Comparison of ENCODE assay signal across 20 cellular contexts in the genomic region with DNA sequence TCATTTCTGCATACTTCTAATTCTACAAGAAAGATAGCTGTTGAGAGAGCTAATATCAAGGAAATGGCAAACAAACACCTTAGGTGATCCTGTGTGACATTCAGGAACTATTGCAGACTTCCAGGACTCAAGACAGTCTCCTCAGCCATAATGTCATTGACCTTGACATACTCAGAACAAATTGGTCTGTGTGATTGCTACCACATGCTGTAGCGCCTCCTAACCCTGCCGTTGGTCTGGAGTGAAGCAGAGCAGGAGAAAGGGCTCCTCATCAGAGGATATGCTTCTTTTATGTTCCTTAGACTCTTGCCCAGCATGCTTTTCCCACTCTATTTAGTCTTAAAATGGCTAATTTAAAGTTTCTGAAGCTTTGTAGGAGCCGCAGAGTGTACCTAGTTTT.
DNase-seq lines count a peak whose midpoint lies in the region; ATAC-seq, FAIRE-seq and TF ChIP-seq lines count a peak whose summit lies in the region.
"Had no signal": no experiment of that assay in that cellular context is flagged by ENCODE, and none has a peak within 500 bp of the region (broad histone marks: within the 10 kb centered on the region; RNA-seq: fewer than 3 reads in every experiment).

No MANE protein-coding gene starts in this region.

- peaks cover 0 to 83% (median 27%) of the 10 kb centered on the region in 4 donors for H3K4me1 ChIP-seq in tibial artery

- no peak overlapping the region for H3K4me3 ChIP-seq in tibial artery
- H3K4me3 ChIP-seq: BLaER1, vagina had no signal

- no peak for ATAC-seq in HG03108 (IDR thresholded peaks at IDR 0.05; ENCODE audit: unreplicated experiment)
- ATAC-seq: naive thymus-derived CD8-positive, alpha-beta T cell; Right ventricle myocardium inferior; stimulated activated naive B cell treated with anti-CD40 and anti-IgM and Interleukin-4, amounts not matched to agents 10 μg/mL and 1 μg/mL and 100 μg/mL, for 72 hours had no signal

- H3K36me3 ChIP-seq in tibial artery: no peaks in the 10 kb centered on the region
- H3K36me3 ChIP-seq: BLaER1, vagina had no signal

- FAIRE-seq in HTR-8/SVneo (lab: Jason Lieb, UNC): peak; percentile 23
- FAIRE-seq: GM12892, keratinocyte had no signal

- intact Hi-C loops in tibial artery (cut with DNase I; ENCODE audit: low total_unique reads): loop anchor here (10.0 kb wide), 1 partner anchor 49 kb away; no protein-coding TSS in a partner anchor

- no peaks in the 10 kb centered on the region for H3K27me3 ChIP-seq in tibial artery
- H3K27me3 ChIP-seq: BLaER1, vagina had no signal

- no peak for TF ChIP-seq CTCF in tibial artery (IDR thresholded peaks at IDR 0.05)

- no peaks in the 10 kb centered on the region for H3K9me3 ChIP-seq in tibial artery
- H3K9me3 ChIP-seq: BLaER1, vagina had no signal

- DNase-seq in HTR-8/SVneo (ENCODE audit: insufficient read length, low spot score) (no peak), RPMI7951 (ENCODE audit: low read depth) (peak; percentile 51), left kidney (ENCODE audit: low read depth, low spot score) (peak; percentile 45), tibial artery (no peak), pons (ENCODE audit: low spot score) (no peak), NCI-H187 (lab: John Stamatoyannopoulos, UW) (no peak)
- DNase-seq: activated CD4-positive, alpha-beta memory T cell treated with anti-CD3 and anti-CD28 coated beads, Interleukin-2, amount 10 ng/mL, durations not matched to agents 7 days and 5 days; activated CD8-positive, alpha-beta memory T cell treated with anti-CD3 and anti-CD28 coated beads, Interleukin-2, amount 50 U/mL, for 4 hours; activated naive CD4-positive, alpha-beta T cell treated with anti-CD3 and anti-CD28 coated beads for 36 hours; central memory CD4-positive, alpha-beta T cell; naive thymus-derived CD8-positive, alpha-beta T cell; NCI-H146; occipital lobe; stimulated activated naive B cell treated with anti-CD40 and anti-IgM and Interleukin-4, amounts not matched to agents 10 μg/mL and 1 μg/mL and 100 μg/mL, for 72 hours had no signal

- peak overlapping the region; percentile 78 to 79 for H3K27ac ChIP-seq in tibial artery
- H3K27ac ChIP-seq: BLaER1 had no signal

Comparison
In these comparisons a context has a peak if more than half of its experiments do, and no peak if none do; other contexts are left out.
1. DNase-seq: peak in RPMI7951 (single experiment) and left kidney (single experiment); none in HTR-8/SVneo (single experiment), tibial artery (0 of 2), pons (single experiment) and NCI-H187 (0 of 2).